7 cellular contexts compared by ENCODE assay signal in genomic region chr11:120337133-120337895, GRCh38.
A peak's percentile ranks its signal among the peaks of the same experiment; 100 is the strongest.
DNase-seq lines count a peak whose midpoint lies in the region; ATAC-seq lines count a peak whose summit lies in the region.

No MANE protein-coding gene starts in this region.

- H3K4me3 ChIP-seq in iPS-11a (ENCODE audit: low read depth, low read length) (peak overlapping the region; percentile 67), skeletal muscle cell (ENCODE audit: low read depth, low read length) (peak overlapping the region; percentile 94)

- DNase-seq in NCI-H345 treated with DMSO at 0.1 percent for 48 hours (lab: John Stamatoyannopoulos, UW; ENCODE audit: unreplicated experiment) (peak; percentile 12), amniotic epithelial cell (ENCODE audit: low read depth) (peak; percentile 54), skeletal muscle cell (ENCODE audit: low read depth) (no peak), NCI-H1436 treated with DMSO at 0.1 percent for 48 hours (lab: John Stamatoyannopoulos, UW) (no peak), NCI-H1694 (lab: John Stamatoyannopoulos, UW) (no peak)

- ATAC-seq in GM21528 (IDR thresholded peaks at IDR 0.05; ENCODE audit: low FRiP score, unreplicated experiment), result peak; percentile 4

Comparison
In these comparisons a context has a peak if more than half of its experiments do, and no peak if none do; other contexts are left out.
1. DNase-seq: peak in NCI-H345 treated with DMSO at 0.1 percent for 48 hours (single experiment) and amniotic epithelial cell (single experiment); none in skeletal muscle cell (single experiment), NCI-H1436 treated with DMSO at 0.1 percent for 48 hours (single experiment) and NCI-H1694 (single experiment).